Comparison of ENCODE assay signal across 9 cellular contexts in genomic region chr4:87058272-87059073, GRCh38.
DNase-seq lines count a peak whose midpoint lies in the region; ATAC-seq and FAIRE-seq lines count a peak whose summit lies in the region.
"Had no signal": no experiment of that assay in that cellular context is flagged by ENCODE, and none has a peak within 500 bp of the region (broad histone marks: within the 10 kb centered on the region; RNA-seq: fewer than 3 reads in every experiment).

No MANE protein-coding gene starts in this region.

- no peak overlapping the region for H4K91ac ChIP-seq in mesenchymal stem cell (ENCODE audit: low read length)

- H3K27ac ChIP-seq in mesenchymal stem cell (ENCODE audit: low read length, poor library complexity, severe bottlenecking), result no peak overlapping the region

- no peak overlapping the region for H3K4ac ChIP-seq in mesenchymal stem cell (ENCODE audit: low read depth in 1 of 2, low read length in 2 of 2)

- H3K4me1 Mint-ChIP-seq in stimulated activated naive CD8-positive, alpha-beta T cell treated with anti-CD3 and anti-CD28 coated beads, Interleukin-15, amount 100 ng/mL, for 72 hours, result peaks cover 54% of the 10 kb centered on the region

- H3K9ac ChIP-seq in mesenchymal stem cell (ENCODE audit: low read length), result no peak overlapping the region

- ATAC-seq in GM21717 (IDR thresholded peaks at IDR 0.05; ENCODE audit: unreplicated experiment) (peak; percentile 43), HG03196 (IDR thresholded peaks at IDR 0.05; ENCODE audit: unreplicated experiment) (no peak)
- ATAC-seq in stimulated activated naive CD8-positive, alpha-beta T cell treated with anti-CD3 and anti-CD28 coated beads, Interleukin-15, amount 100 ng/mL, for 72 hours, result peak; percentile 94

- WGBS in mesenchymal stem cell, result 58% methylated on average over 7 of the region's 7 CpGs

- H3K14ac ChIP-seq in mesenchymal stem cell (ENCODE audit: low read length in 2 of 2), result no peak overlapping the region

- peak overlapping the region in 1 of 2 experiments; percentile 71 for H3K18ac ChIP-seq in mesenchymal stem cell (ENCODE audit: low read depth in 1 of 2, low read length in 2 of 2)

- H3K23ac ChIP-seq in mesenchymal stem cell (ENCODE audit: low read length in 2 of 2), result no peak overlapping the region

- no peak overlapping the region for H2AFZ ChIP-seq in mesenchymal stem cell (ENCODE audit: low read depth, low read length)

- H2AK5ac ChIP-seq in mesenchymal stem cell (ENCODE audit: low read length, severe bottlenecking), result no peak overlapping the region

- H3K4me2 ChIP-seq in mesenchymal stem cell (ENCODE audit: low read length, poor library complexity, severe bottlenecking), result no peak overlapping the region

- H2BK5ac ChIP-seq in mesenchymal stem cell (ENCODE audit: low read depth, low read length, poor library complexity, severe bottlenecking), result no peak overlapping the region

- H3K4me3 Mint-ChIP-seq in stimulated activated naive CD8-positive, alpha-beta T cell treated with anti-CD3 and anti-CD28 coated beads, Interleukin-15, amount 100 ng/mL, for 72 hours, result peak overlapping the region; percentile 29 to 65

- peak overlapping the region; percentile 17 to 62 for H3K27ac Mint-ChIP-seq in stimulated activated naive CD8-positive, alpha-beta T cell treated with anti-CD3 and anti-CD28 coated beads, Interleukin-15, amount 100 ng/mL, for 72 hours

- no peak overlapping the region for H2BK120ac ChIP-seq in mesenchymal stem cell (ENCODE audit: low read depth, low read length)

- H3K9me3 Mint-ChIP-seq in stimulated activated naive CD8-positive, alpha-beta T cell treated with anti-CD3 and anti-CD28 coated beads, Interleukin-15, amount 100 ng/mL, for 72 hours, result no peaks in the 10 kb centered on the region

- H3K27me3 Mint-ChIP-seq in stimulated activated naive CD8-positive, alpha-beta T cell treated with anti-CD3 and anti-CD28 coated beads, Interleukin-15, amount 100 ng/mL, for 72 hours, result no peaks in the 10 kb centered on the region

- no peak overlapping the region for H2BK12ac ChIP-seq in mesenchymal stem cell (ENCODE audit: low read length in 2 of 2)

- H4K8ac ChIP-seq in mesenchymal stem cell (ENCODE audit: low read length), result no peak overlapping the region

- FAIRE-seq in frontal cortex (lab: Jason Lieb, UNC), result no peak
- FAIRE-seq: islet of Langerhans had no signal

- H3K4me1 ChIP-seq in mesenchymal stem cell (ENCODE audit: control insufficient read depth, insufficient read depth, low read depth, low read length), result peaks cover 10% of the 10 kb centered on the region

- peaks cover 3 to 12% of the 10 kb centered on the region in 2 experiments for H3K36me3 ChIP-seq in mesenchymal stem cell (ENCODE audit: control insufficient read depth in 1 of 2, insufficient read depth in 2 of 2, low read depth in 1 of 2, low read length in 2 of 2)

- peaks cover 28% of the 10 kb centered on the region for H3K79me1 ChIP-seq in mesenchymal stem cell (replicated peaks; ENCODE audit: low read length, poor library complexity, severe bottlenecking)

- no peaks in the 10 kb centered on the region for H3K9me3 ChIP-seq in mesenchymal stem cell (ENCODE audit: control insufficient read depth, low read length)

- H2BK15ac ChIP-seq in mesenchymal stem cell (ENCODE audit: low read depth, poor library complexity, severe bottlenecking), result no peak overlapping the region

- no peaks in the 10 kb centered on the region for H3K27me3 ChIP-seq in mesenchymal stem cell (ENCODE audit: control insufficient read depth in 1 of 2, insufficient read depth in 1 of 2, low read length in 2 of 2)

- peak; percentile 87 for DNase-seq in NCI-H69 (lab: John Stamatoyannopoulos, UW)
- peak; percentile 37 for DNase-seq in astrocyte of the hippocampus (ENCODE audit: low read depth, low spot score)
- peak; percentile 47 for DNase-seq in mesenchymal stem cell
- DNase-seq in stimulated activated naive CD8-positive, alpha-beta T cell treated with anti-CD3 and anti-CD28 coated beads, Interleukin-15, amount 100 ng/mL, for 72 hours, result peak; percentile 6 to 64
- DNase-seq in GM03348 (ENCODE audit: low spot score), result no peak
- no peak for DNase-seq in frontal cortex (ENCODE audit: low spot score in 2 of 2)

- H3K4me3 ChIP-seq in mesenchymal stem cell (ENCODE audit: insufficient read depth in 1 of 2, low read depth in 1 of 2, low read length in 2 of 2), result no peak overlapping the region

Comparison
In these comparisons a context has a peak if more than half of its experiments do, and no peak if none do; other contexts are left out.
1. DNase-seq: peak in NCI-H69 (single experiment), astrocyte of the hippocampus (single experiment), mesenchymal stem cell (single experiment) and stimulated activated naive CD8-positive, alpha-beta T cell treated with anti-CD3 and anti-CD28 coated beads, Interleukin-15, amount 100 ng/mL, for 72 hours (2 of 2); none in GM03348 (single experiment) and frontal cortex (0 of 2).